15 cellular contexts compared by ENCODE assay signal in the genomic region with DNA sequence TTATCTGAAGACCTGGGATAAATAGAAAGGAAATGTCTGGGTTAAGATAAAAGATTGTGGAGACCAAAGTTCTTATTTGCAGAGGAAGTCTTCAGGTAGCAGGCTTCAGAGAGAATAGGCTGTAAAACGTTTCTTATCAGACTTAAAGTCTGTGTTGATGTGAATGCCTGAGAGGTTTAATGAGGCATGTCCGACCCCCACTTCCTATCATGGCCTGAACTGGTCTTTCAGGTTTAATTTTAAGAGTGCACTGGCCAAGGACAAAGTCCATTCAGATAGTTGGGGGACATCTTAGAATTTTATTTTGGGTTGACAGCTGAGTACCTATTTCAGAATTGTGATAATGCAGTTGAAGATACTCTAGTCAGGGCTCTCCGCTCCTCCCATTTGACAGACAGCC.
DNase-seq lines count a peak whose midpoint lies in the region; FAIRE-seq and TF ChIP-seq lines count a peak whose summit lies in the region.
"Had no signal": no experiment of that assay in that cellular context is flagged by ENCODE, and none has a peak within 500 bp of the region (broad histone marks: within the 10 kb centered on the region; RNA-seq: fewer than 3 reads in every experiment).

No MANE protein-coding gene starts in this region.

- H3K9me3 ChIP-seq in KOPT-K1 (ENCODE audit: insufficient read depth, low read length, poor library complexity, severe bottlenecking) (no peaks in the 10 kb centered on the region), endodermal cell (ENCODE audit: control insufficient read depth, low read length) (no peaks in the 10 kb centered on the region)
- H3K9me3 ChIP-seq: SK-N-SH had no signal

- DNase-seq in DMS53 (lab: John Stamatoyannopoulos, UW) (peak; percentile 52), endodermal cell (no peak), progenitor cell of endocrine pancreas (ENCODE audit: low spot score, unreplicated experiment) (no peak), germinal center (ENCODE audit: low spot score) (no peak), GM19239 (ENCODE audit: insufficient read length, low spot score) (no peak), urothelium cell line (ENCODE audit: low spot score) (no peak), kidney glomerular epithelial cell (lab: John Stamatoyannopoulos, UW) (no peak)
- DNase-seq: CD8-positive, alpha-beta memory T cell; H7; NCI-H146; NCI-H2081 treated with DMSO at 0.1 percent for 48 hours; NCI-H226; Right ventricle myocardium superior; SK-N-SH had no signal

- H3K27ac Mint-ChIP-seq in endodermal cell (no peak overlapping the region), progenitor cell of endocrine pancreas (no peak overlapping the region)
- H3K27ac Mint-ChIP-seq: CD8-positive, alpha-beta memory T cell had no signal

- peak overlapping the region; percentile 39 for H3K4me3 ChIP-seq in endodermal cell (ENCODE audit: low read length)

- H3K36me3 ChIP-seq in KOPT-K1 (ENCODE audit: insufficient read depth, low read length) = no peaks in the 10 kb centered on the region
- H3K36me3 ChIP-seq in endodermal cell (ENCODE audit: control insufficient read depth, insufficient read depth, low read length) = no peaks in the 10 kb centered on the region

- peaks cover 12% of the 10 kb centered on the region for H3K4me1 ChIP-seq in endodermal cell (ENCODE audit: control insufficient read depth, insufficient read depth, low read length)

- H3K36me3 Mint-ChIP-seq in endodermal cell (ENCODE audit: low read depth) (no peaks in the 10 kb centered on the region), progenitor cell of endocrine pancreas (ENCODE audit: insufficient read depth) (no peaks in the 10 kb centered on the region)
- H3K36me3 Mint-ChIP-seq: CD8-positive, alpha-beta memory T cell had no signal

- H3K27me3 ChIP-seq in endodermal cell (ENCODE audit: control insufficient read depth, insufficient read depth, low read length, poor library complexity, severe bottlenecking) = no peaks in the 10 kb centered on the region

- no peak overlapping the region for H3K9ac ChIP-seq in endodermal cell (ENCODE audit: extremely low read depth, low read length, poor library complexity, severe bottlenecking)
- H3K9ac ChIP-seq: SK-N-SH had no signal

- peaks cover 16% of the 10 kb centered on the region for H3K27me3 Mint-ChIP-seq in endodermal cell (ENCODE audit: insufficient read depth)
- no peaks in the 10 kb centered on the region for H3K27me3 Mint-ChIP-seq in progenitor cell of endocrine pancreas

- peaks cover 30% of the 10 kb centered on the region for H3K4me1 Mint-ChIP-seq in endodermal cell
- peaks cover 22% of the 10 kb centered on the region for H3K4me1 Mint-ChIP-seq in progenitor cell of endocrine pancreas (ENCODE audit: low read depth)
- H3K4me1 Mint-ChIP-seq: CD8-positive, alpha-beta memory T cell had no signal

- no peak overlapping the region for H3K4me3 Mint-ChIP-seq in endodermal cell
- peak overlapping the region; percentile 17 for H3K4me3 Mint-ChIP-seq in progenitor cell of endocrine pancreas (ENCODE audit: low read depth)
- H3K4me3 Mint-ChIP-seq: CD8-positive, alpha-beta memory T cell had no signal

- WGBS in endodermal cell (ENCODE audit: insufficient coverage in 1 of 2, insufficient read length in 1 of 2), 2 experiments = 59 to 100% methylated on average over 2 to 3 of the region's 3 CpGs

- FAIRE-seq in GM19239 (lab: Jason Lieb, UNC) = no peak
- FAIRE-seq in urothelium cell line (lab: Jason Lieb, UNC) = no peak

- H3K9me3 Mint-ChIP-seq in endodermal cell (peaks cover 2% of the 10 kb centered on the region), progenitor cell of endocrine pancreas (ENCODE audit: low read depth) (peaks cover 4% of the 10 kb centered on the region)
- H3K9me3 Mint-ChIP-seq: CD8-positive, alpha-beta memory T cell had no signal

- no peak for TF ChIP-seq CTCF in endodermal cell (conservative IDR thresholded peaks at IDR 0.05)
- TF ChIP-seq CTCF in progenitor cell of endocrine pancreas (IDR thresholded peaks at IDR 0.05; ENCODE audit: unreplicated experiment) = no peak

- H3K27ac ChIP-seq in KOPT-K1 (ENCODE audit: low read depth, low read length, poor library complexity, severe bottlenecking) = peak overlapping the region; percentile 8
- H3K27ac ChIP-seq in endodermal cell (ENCODE audit: low read depth, low read length) = no peak overlapping the region
